Comparison of ENCODE assay signal across 8 cellular contexts in the genomic region with DNA sequence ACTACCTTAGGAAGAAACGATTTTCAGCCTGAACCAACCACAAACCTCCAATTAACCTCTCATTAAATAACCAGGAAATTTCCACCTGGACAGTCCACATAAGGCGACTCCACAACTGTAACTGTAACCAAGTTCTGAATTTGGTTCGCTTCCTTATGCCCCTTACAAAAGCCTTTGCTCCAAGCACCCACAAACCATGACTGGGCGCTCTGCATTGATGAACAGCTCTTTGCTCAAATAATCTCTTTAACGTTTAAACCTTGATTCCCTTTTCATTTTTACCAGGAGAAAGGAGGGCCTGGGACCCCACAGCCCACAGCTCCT. TPM values are rescaled to one million over a fixed set of nuclear protein-coding genes. Genes with fewer than 3 reads are reported as not detected.
A peak's percentile ranks its signal among the peaks of the same experiment; 100 is the strongest.
DNase-seq lines count a peak whose midpoint lies in the region; ATAC-seq, FAIRE-seq and TF ChIP-seq lines count a peak whose summit lies in the region.

No MANE protein-coding gene starts in this region.

- H3K27me3 ChIP-seq in HepG2 (ENCODE audit: control insufficient read depth in 1 of 2, insufficient read depth in 2 of 2, low read length in 2 of 2) (no peaks in the 10 kb centered on the region), upper lobe of left lung (no peaks in the 10 kb centered on the region)

- no peaks in the 10 kb centered on the region for H4K20me1 ChIP-seq in HepG2 (ENCODE audit: insufficient read depth, low read length)

- intact Hi-C loops in HepG2 (cut with micrococcal nuclease; ENCODE audit: unreplicated experiment) = no loop called here

- no peak for TF ChIP-seq RAD21 in HepG2 (CRISPR knock-in tag; IDR thresholded peaks at IDR 0.05)

- no peak for FAIRE-seq in HepG2 (lab: Jason Lieb, UNC)

- H3K36me3 ChIP-seq in HepG2 (replicated peaks in 1 of 2; ENCODE audit: control insufficient read depth in 1 of 2, insufficient read depth in 2 of 2, low read length in 2 of 2) (no peaks in the 10 kb centered on the region), upper lobe of left lung (peaks cover 0 to 5% (median 4%) of the 10 kb centered on the region in 4 donors)

- CTCF ChIA-PET in HepG2 (lab: Yijun Ruan, JAX; ENCODE audit: low intra/inter-chr PET ratio, low total read pairs) = no interaction called here

- H3K4me2 ChIP-seq in HepG2 (ENCODE audit: low read depth, low read length) = peak overlapping the region; percentile 92

- peaks cover under 1 to 2% of the 10 kb centered on the region in 2 donors for H3K9me3 Mint-ChIP-seq in activated T-cell treated with anti-CD3 and anti-CD28 coated beads, Interleukin-2, amount 50 U/mL, for 72 hours

- no peak for TF ChIP-seq EP300 in HepG2 (IDR thresholded peaks at IDR 0.05; ENCODE audit: low read depth in 2 of 2, low read length in 2 of 2)
- no peak for TF ChIP-seq EP300 in HepG2 (CRISPR knock-in tag; IDR thresholded peaks at IDR 0.05; ENCODE audit: borderline replicate concordance)
- TF ChIP-seq EP300 in upper lobe of left lung (IDR thresholded peaks at IDR 0.05) = no peak

- H3K36me3 Mint-ChIP-seq in activated T-cell treated with anti-CD3 and anti-CD28 coated beads, Interleukin-2, amount 50 U/mL, for 72 hours (ENCODE audit: insufficient read depth in 2 of 2) = peaks cover 11 to 22% of the 10 kb centered on the region in 2 donors

- in situ Hi-C loops in HepG2 (cut with HindIII; ENCODE audit: extremely low pct_ligation_motif_present, low pct_unique_long_range_greater_than_20kb) = no loop called here

- H3K4me1 ChIP-seq in HepG2 (ENCODE audit: insufficient read depth, low read length) (peaks cover 35% of the 10 kb centered on the region), upper lobe of left lung (peaks cover 18 to 29% (median 22%) of the 10 kb centered on the region in 4 donors)

- no peak for DNase-seq in activated T-cell treated with anti-CD3 and anti-CD28 coated beads, Interleukin-2, amount 50 U/mL, for 72 hours
- DNase-seq in activated T-cell treated with anti-CD3 and anti-CD28 coated beads for 4 hours (no peak), HepG2 (ENCODE audit: low spot score) (no peak), upper lobe of left lung (no peak), T1000 (lab: John Stamatoyannopoulos, UW) (no peak)

- H3K27ac ChIP-seq in angular gyrus (ENCODE audit: low read depth, low read length) (peak overlapping the region; percentile 62), HepG2 (ENCODE audit: extremely low read length, insufficient read depth, low read length) (peak overlapping the region; percentile 69), upper lobe of left lung (peak overlapping the region; percentile 94 to 97 (median 97))

- H3K27me3 Mint-ChIP-seq in activated T-cell treated with anti-CD3 and anti-CD28 coated beads, Interleukin-2, amount 50 U/mL, for 72 hours (ENCODE audit: low read depth) = no peaks in the 10 kb centered on the region

- H3K9ac ChIP-seq in HepG2 (ENCODE audit: insufficient read depth, low read depth, low read length) = peak overlapping the region; percentile 76

- H3K4me3 ChIP-seq in HepG2 (replicated peaks in 1 of 3; ENCODE audit: insufficient read depth in 1 of 3, low read depth in 2 of 3, low read length in 3 of 3) (peak overlapping the region; percentile 80 to 97 (median 93)), upper lobe of left lung (peak overlapping the region; percentile 80 to 97 (median 92))

- peak overlapping the region; percentile 82 for H3K27ac Mint-ChIP-seq in activated T-cell treated with anti-CD3 and anti-CD28 coated beads, Interleukin-2, amount 50 U/mL, for 72 hours

- WGBS in HepG2 (ENCODE audit: low lambda C conversion rate) = 0% methylated on average over 5 of the region's 5 CpGs
- 3% methylated on average over 5 of the region's 5 CpGs for WGBS in upper lobe of left lung, 2 donors

- H3K9me3 ChIP-seq in HepG2 (ENCODE audit: low read length) (no peaks in the 10 kb centered on the region), upper lobe of left lung (no peaks in the 10 kb centered on the region)

- H3K79me2 ChIP-seq in HepG2 (ENCODE audit: insufficient read depth, low read length) = peaks cover 35% of the 10 kb centered on the region

- no peak for TF ChIP-seq POLR2A in HepG2 (IDR thresholded peaks at IDR 0.05; ENCODE audit: insufficient read depth in 1 of 2, low read depth in 2 of 2, low read length in 2 of 2)
- no peak for TF ChIP-seq POLR2A in upper lobe of left lung (IDR thresholded peaks at IDR 0.05)

- H3K4me1 Mint-ChIP-seq in activated T-cell treated with anti-CD3 and anti-CD28 coated beads, Interleukin-2, amount 50 U/mL, for 72 hours (ENCODE audit: low read depth) = peaks cover 67% of the 10 kb centered on the region

- BruUV-seq in HepG2 (replicated peaks; lab: Mats Ljungman, UMichigan) = no TSS peak

- peak in 1 of 2 donors; percentile 14 for ATAC-seq in activated T-cell treated with anti-CD3 and anti-CD28 coated beads, Interleukin-2, amount 50 U/mL, for 72 hours (replicated peaks in 1 of 2)
- peak; percentile 2 for ATAC-seq in HG03432 (IDR thresholded peaks at IDR 0.05; ENCODE audit: unreplicated experiment)
- ATAC-seq in HepG2 = peak; percentile 24
- peak in 1 of 2 donors; percentile 30 for ATAC-seq in upper lobe of left lung (ENCODE audit: low FRiP score in 2 of 2)
- no peak for ATAC-seq in HG03108 (IDR thresholded peaks at IDR 0.05; ENCODE audit: unreplicated experiment)

- POLR2A ChIA-PET in HepG2 (lab: Yijun Ruan, JAX) = interaction anchor here (1.9 kb wide), 1 partner anchor 121 kb away, joined by 4 read pairs; no protein-coding TSS in a partner anchor

- no peak overlapping the region for H2AFZ ChIP-seq in HepG2 (ENCODE audit: low read length)

- peak overlapping the region; percentile 93 to 96 for H3K4me3 Mint-ChIP-seq in activated T-cell treated with anti-CD3 and anti-CD28 coated beads, Interleukin-2, amount 50 U/mL, for 72 hours

- no peak for TF ChIP-seq CTCF in HepG2 (CRISPR knock-in tag; IDR thresholded peaks at IDR 0.05)
- TF ChIP-seq CTCF in upper lobe of left lung (IDR thresholded peaks at IDR 0.05) = no peak

TF ChIP-seq in HepG2, 621 proteins besides CTCF, POLR2A, EP300 and RAD21 (continues in another document):
- no peak for TF ChIP-seq ZNF703 (CRISPR knock-in tag; IDR thresholded peaks at IDR 0.05; ENCODE audit: borderline replicate concordance)
- no peak for TF ChIP-seq ZNF569 (CRISPR knock-in tag; IDR thresholded peaks at IDR 0.05; ENCODE audit: borderline replicate concordance)

RNA-seq across cellular contexts. Expression of gene ZNF124, which starts 38.2 kb away (rescaled TPM):
- 10 to 100 TPM; 12.9 to 13.0 TPM for total RNA-seq in activated T-cell treated with anti-CD3 and anti-CD28 coated beads, Interleukin-2, amount 50 U/mL, for 72 hours
- 102 and 134 TPM in 2 replicates for total RNA-seq in HepG2 (2016; rRNA removed; fragmentation: Illumina TruSeq; extraction: Trizol)
- 749 and 855 TPM in 2 replicates for total RNA-seq in HepG2 (2016; cell fraction: cytosol; rRNA removed; fragmentation: Illumina TruSeq; extraction: Trizol; ENCODE audit: low read depth)
- 96.3 and 132 TPM in 2 replicates for total RNA-seq in HepG2 (2016; cell fraction: insoluble cytoplasmic fraction; rRNA removed; fragmentation: Illumina TruSeq; extraction: Trizol)
- total RNA-seq in HepG2 (2016; cell fraction: membrane; rRNA removed; fragmentation: Illumina TruSeq; extraction: Trizol) = 583 and 722 TPM in 2 replicates
- 58.8 and 62.6 TPM in 2 replicates for total RNA-seq in HepG2 (2016; cell fraction: nucleus; rRNA removed; fragmentation: Illumina TruSeq; extraction: Trizol)
- polyA plus RNA-seq in HepG2 (2011; rRNA removed) = 6.3 and 9.7 TPM in 2 replicates
- 4.1 and 5.0 TPM in 2 replicates for polyA plus RNA-seq in HepG2 (2011; cell fraction: cytosol; rRNA removed)
- polyA plus RNA-seq in HepG2 (2011; cell fraction: nucleus; rRNA removed) = 7.2 and 7.3 TPM in 2 replicates
- 6.6 and 7.3 TPM in 2 replicates for polyA plus RNA-seq in HepG2 (2012)
- polyA plus RNA-seq in HepG2 (2016; cell fraction: cytosol; fragmentation: Illumina TruSeq; extraction: Trizol; ENCODE audit: low read depth) = 2.1 and 2.6 TPM in 2 replicates
- polyA plus RNA-seq in HepG2 (2016; cell fraction: insoluble cytoplasmic fraction; fragmentation: Illumina TruSeq; extraction: Trizol; ENCODE audit: low read depth) = 17.0 and 18.3 TPM in 2 replicates
- 3.8 and 4.0 TPM in 2 replicates for polyA plus RNA-seq in HepG2 (2016; cell fraction: membrane; fragmentation: Illumina TruSeq; extraction: Trizol; ENCODE audit: low read depth)
- polyA plus RNA-seq in HepG2 (2016; cell fraction: nucleus; fragmentation: Illumina TruSeq; extraction: Trizol; ENCODE audit: insufficient read depth, low read depth) = 24.6 and 31.3 TPM in 2 replicates
- polyA minus RNA-seq in HepG2 (2011; rRNA and poly(A)+ RNA removed; ENCODE audit: low replicate concordance) = 41.2 and 57.5 TPM in 2 replicates
- polyA minus RNA-seq in HepG2 (2011; cell fraction: cytosol; rRNA and poly(A)+ RNA removed) = 107 and 109 TPM in 2 replicates
- 61.2 and 76.6 TPM in 2 replicates for polyA minus RNA-seq in HepG2 (2011; cell fraction: nucleus; rRNA and poly(A)+ RNA removed)
- total RNA-seq in upper lobe of left lung = 10 to 100 TPM in 5 of 6 donors, 1 to 10 TPM in 1; 8.7 to 34.6 (median 27.6) TPM

RNA-seq across cellular contexts. Expression of gene VN1R5, which starts 45.8 kb away (rescaled TPM):
- not detected for total RNA-seq in activated T-cell treated with anti-CD3 and anti-CD28 coated beads, Interleukin-2, amount 50 U/mL, for 72 hours
- total RNA-seq in HepG2 (2016; rRNA removed; fragmentation: Illumina TruSeq; extraction: Trizol) = not detected in 2 replicates
- not detected in 2 replicates for total RNA-seq in HepG2 (2016; cell fraction: cytosol; rRNA removed; fragmentation: Illumina TruSeq; extraction: Trizol; ENCODE audit: low read depth)
- not detected in 2 replicates for total RNA-seq in HepG2 (2016; cell fraction: insoluble cytoplasmic fraction; rRNA removed; fragmentation: Illumina TruSeq; extraction: Trizol)
- total RNA-seq in HepG2 (2016; cell fraction: membrane; rRNA removed; fragmentation: Illumina TruSeq; extraction: Trizol) = not detected in 2 replicates
- not detected in 2 replicates for total RNA-seq in HepG2 (2016; cell fraction: nucleus; rRNA removed; fragmentation: Illumina TruSeq; extraction: Trizol)
- not detected in 2 replicates for polyA plus RNA-seq in HepG2 (2011; rRNA removed)
- polyA plus RNA-seq in HepG2 (2011; cell fraction: cytosol; rRNA removed) = not detected in 2 replicates
- not detected in 2 replicates for polyA plus RNA-seq in HepG2 (2011; cell fraction: nucleus; rRNA removed)
- polyA plus RNA-seq in HepG2 (2012) = not detected in 2 replicates
- not detected in 2 replicates for polyA plus RNA-seq in HepG2 (2016; cell fraction: cytosol; fragmentation: Illumina TruSeq; extraction: Trizol; ENCODE audit: low read depth)
- polyA plus RNA-seq in HepG2 (2016; cell fraction: insoluble cytoplasmic fraction; fragmentation: Illumina TruSeq; extraction: Trizol; ENCODE audit: low read depth) = not detected in 2 replicates
- polyA plus RNA-seq in HepG2 (2016; cell fraction: membrane; fragmentation: Illumina TruSeq; extraction: Trizol; ENCODE audit: low read depth) = not detected in 2 replicates
- polyA plus RNA-seq in HepG2 (2016; cell fraction: nucleus; fragmentation: Illumina TruSeq; extraction: Trizol; ENCODE audit: insufficient read depth, low read depth) = not detected in 2 replicates
- polyA minus RNA-seq in HepG2 (2011; rRNA and poly(A)+ RNA removed; ENCODE audit: low replicate concordance) = not detected in 2 replicates
- not detected in 2 replicates for polyA minus RNA-seq in HepG2 (2011; cell fraction: cytosol; rRNA and poly(A)+ RNA removed)
- not detected in 2 replicates for polyA minus RNA-seq in HepG2 (2011; cell fraction: nucleus; rRNA and poly(A)+ RNA removed)
- total RNA-seq in upper lobe of left lung = not detected
